Comparison of ENCODE assay signal across 27 cellular contexts in the genomic region with DNA sequence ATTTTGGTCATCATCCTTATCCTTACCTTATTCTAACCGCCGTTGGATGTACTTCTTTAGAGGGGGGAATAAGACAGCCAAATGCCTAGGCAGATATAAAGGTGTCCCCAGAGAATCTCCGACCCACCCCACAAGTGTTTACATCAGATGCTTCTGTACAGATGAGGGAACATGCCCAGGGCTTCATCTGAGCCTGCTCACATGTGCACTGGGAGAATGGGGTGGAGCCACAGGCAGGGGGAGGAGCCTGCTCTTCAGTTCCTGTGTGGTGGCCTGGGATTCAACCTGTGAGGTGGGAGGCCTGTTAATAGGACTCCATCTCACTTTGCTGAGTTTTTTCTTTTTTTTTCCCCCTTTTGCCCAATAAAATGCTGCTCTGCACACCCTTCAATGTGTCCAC. TPM values are rescaled to one million over a fixed set of nuclear protein-coding genes. Genes with fewer than 3 reads are reported as not detected.
DNase-seq lines count a peak whose midpoint lies in the region; ATAC-seq, FAIRE-seq and TF ChIP-seq lines count a peak whose summit lies in the region.
"Had no signal": no experiment of that assay in that cellular context is flagged by ENCODE, and none has a peak within 500 bp of the region (broad histone marks: within the 10 kb centered on the region; RNA-seq: fewer than 3 reads in every experiment).

No MANE protein-coding gene starts in this region.

- no peak for TF ChIP-seq CTCF in K562 (IDR thresholded peaks at IDR 0.05 in 2 of 3, conservative IDR thresholded peaks at IDR 0.05 in 1 of 3; ENCODE audit: insufficient read depth in 2 of 3, low read depth in 1 of 3, low read length in 3 of 3)

- H3K9me3 Mint-ChIP-seq in activated CD4-positive, alpha-beta T cell treated with anti-CD3 and anti-CD28 coated beads, Interleukin-2, amount 10 ng/mL, durations not matched to agents 7 days and 5 days: no peaks in the 10 kb centered on the region
- H3K9me3 Mint-ChIP-seq: CD4-positive, alpha-beta T cell had no signal

- H3K9ac ChIP-seq in K562 (ENCODE audit: insufficient read depth in 1 of 2, low read depth in 2 of 2, low read length in 2 of 2): no peak overlapping the region
- H3K9ac ChIP-seq: BLaER1 treated with 17β-estradiol and CSF1 and Interleukin-3, amounts not matched to agents 10 nM and 100 nM; GM23248 had no signal

- CTCF ChIA-PET in activated CD4-positive, alpha-beta T cell treated with anti-CD3 and anti-CD28 coated beads, Interleukin-2, amount 10 ng/mL, durations not matched to agents 7 days and 5 days (lab: Charles Lee): interaction anchor here (0.7 kb wide), 1 partner anchor 239 kb away, joined by 3 read pairs; no protein-coding TSS in a partner anchor
- CTCF ChIA-PET in K562 (lab: Yijun Ruan, JAX; ENCODE audit: low intra/inter-chr PET ratio): interaction anchor here (0.6 kb wide), 1 partner anchor 1286 kb away, joined by 4 read pairs; no protein-coding TSS in a partner anchor

- H3K4me3 Mint-ChIP-seq in activated CD4-positive, alpha-beta T cell treated with anti-CD3 and anti-CD28 coated beads, Interleukin-2, amount 10 ng/mL, durations not matched to agents 7 days and 5 days: no peak overlapping the region
- H3K4me3 Mint-ChIP-seq: CD14-positive monocyte; CD4-positive, alpha-beta T cell; CD8-positive, alpha-beta memory T cell had no signal

- peak; percentile 7 for DNase-seq in activated CD4-positive, alpha-beta T cell treated with anti-CD3 and anti-CD28 coated beads for 48 hours
- no peak for DNase-seq in activated CD4-positive, alpha-beta T cell treated with anti-CD3 and anti-CD28 coated beads, Interleukin-2, amount 10 ng/mL, durations not matched to agents 7 days and 5 days
- DNase-seq in stimulated activated CD4-positive, alpha-beta T cell treated with anti-CD3 and anti-CD28 coated beads, Interleukin-15, amount 100 ng/mL, for 24 hours: peak; percentile 12
- DNase-seq in stimulated activated CD4-positive, alpha-beta T cell treated with anti-CD3 and anti-CD28 coated beads, Interleukin-12 subunit alpha, Interleukin-12 subunit beta, amount 100 ng/mL, for 4 hours: no peak
- DNase-seq in NAMALWA (ENCODE audit: low spot score): peak; percentile 22
- DNase-seq in K562 (ENCODE audit: extremely low read depth in 1 of 4, low spot score in 3 of 4): peak in 2 of 4 experiments; percentile 20 to 31
- no peak for DNase-seq in activated T-cell treated with anti-CD3 and anti-CD28 coated beads for 4 hours
- DNase-seq: 8988T; ACHN; AML-193; BE2C; CD4-positive, alpha-beta T cell; CD8-positive, alpha-beta memory T cell; DMS 273 treated with DMSO at 0.1 percent for 48 hours; DMS79; GF-D8; GM23248; H7; HCEC 1CT had no signal

- no peaks in the 10 kb centered on the region for H3K9me3 ChIP-seq in K562 (replicated peaks; ENCODE audit: control insufficient read depth, insufficient read depth, low read depth, low read length)
- H3K9me3 ChIP-seq: A549, BE2C had no signal

- ATAC-seq in K562 (peak; percentile 79), GM18861 (IDR thresholded peaks at IDR 0.05; ENCODE audit: unreplicated experiment) (no peak)

- TF ChIP-seq POLR2A in K562 (conservative IDR thresholded peaks at IDR 0.05): no peak

- peaks cover 16% of the 10 kb centered on the region for H3K27me3 Mint-ChIP-seq in activated CD4-positive, alpha-beta T cell treated with anti-CD3 and anti-CD28 coated beads, Interleukin-2, amount 10 ng/mL, durations not matched to agents 7 days and 5 days

- H3K27ac Mint-ChIP-seq in activated CD4-positive, alpha-beta T cell treated with anti-CD3 and anti-CD28 coated beads, Interleukin-2, amount 10 ng/mL, durations not matched to agents 7 days and 5 days: no peak overlapping the region
- H3K27ac Mint-ChIP-seq: CD14-positive monocyte; CD4-positive, alpha-beta T cell; CD8-positive, alpha-beta memory T cell had no signal

- POLR2A ChIA-PET in activated CD4-positive, alpha-beta T cell treated with anti-CD3 and anti-CD28 coated beads, Interleukin-2, amount 10 ng/mL, durations not matched to agents 7 days and 5 days (lab: Charles Lee): no interaction called here
- POLR2A ChIA-PET in K562 (lab: Yijun Ruan, JAX): interaction anchor here (1.2 kb wide), 1 partner anchor 132 kb away, joined by 3 read pairs; no protein-coding TSS in a partner anchor

- no peak for FAIRE-seq in K562 (lab: Jason Lieb, UNC)
- FAIRE-seq: A549, D721Med, GM12891, GM19239, H1 had no signal

- H3K27me3 ChIP-seq in K562 (ENCODE audit: control insufficient read depth in 2 of 2, insufficient read depth in 2 of 2, low read length in 2 of 2): no peaks in the 10 kb centered on the region; a peak in 2 of 5 replicates
- H3K27me3 ChIP-seq: BE2C; BLaER1 treated with 17β-estradiol and CSF1 and Interleukin-3, amounts not matched to agents 10 nM and 100 nM had no signal

- H4K20me1 ChIP-seq in K562 (replicated peaks; ENCODE audit: control insufficient read depth, insufficient read depth, low read length): no peaks in the 10 kb centered on the region
- H4K20me1 ChIP-seq: BLaER1 treated with 17β-estradiol and CSF1 and Interleukin-3, amounts not matched to agents 10 nM and 100 nM had no signal

- no peaks in the 10 kb centered on the region for H3K36me3 Mint-ChIP-seq in activated CD4-positive, alpha-beta T cell treated with anti-CD3 and anti-CD28 coated beads, Interleukin-2, amount 10 ng/mL, durations not matched to agents 7 days and 5 days (ENCODE audit: low read depth)
- H3K36me3 Mint-ChIP-seq: CD14-positive monocyte had no signal

- no TSS peak for BruUV-seq in K562 (replicated peaks; lab: Mats Ljungman, UMichigan)

- intact Hi-C loops in K562 (cut with micrococcal nuclease): loop anchor here (5.0 to 10.0 kb wide), 3 partner anchors 168 to 360 kb away; no protein-coding TSS in a partner anchor

- no peak overlapping the region for H3K4me2 ChIP-seq in K562 (ENCODE audit: insufficient read depth, low read length)
- H3K4me2 ChIP-seq: A549; BLaER1 treated with 17β-estradiol and CSF1 and Interleukin-3, amounts not matched to agents 10 nM and 100 nM had no signal

- TF ChIP-seq RAD21 in K562 (CRISPR knock-in tag; conservative IDR thresholded peaks at IDR 0.05 in 1 of 2, IDR thresholded peaks at IDR 0.05 in 1 of 2): no peak

- no peak overlapping the region for H3K27ac ChIP-seq in K562 (ENCODE audit: extremely low read depth, low read depth, low read length)
- H3K27ac ChIP-seq: A549; BLaER1 treated with 17β-estradiol and CSF1 and Interleukin-3, amounts not matched to agents 10 nM and 100 nM; GM23248 had no signal

- H3K4me3 ChIP-seq in K562: no peak overlapping the region
- H3K4me3 ChIP-seq: A549; BLaER1 treated with 17β-estradiol and CSF1 and Interleukin-3, amounts not matched to agents 10 nM and 100 nM; GM23248 had no signal

- no peaks in the 10 kb centered on the region for H3K9me1 ChIP-seq in K562 (ENCODE audit: control insufficient read depth, insufficient read depth, low read length)

- in situ Hi-C loops in K562 (cut with MboI): loop anchor here (10.0 kb wide), 1 partner anchor 358 kb away; no protein-coding TSS in a partner anchor

- H3K79me2 ChIP-seq in K562 (ENCODE audit: control insufficient read depth, insufficient read depth, low read length): no peaks in the 10 kb centered on the region

- no peaks in the 10 kb centered on the region for H3K4me1 ChIP-seq in K562 (replicated peaks in 1 of 2; ENCODE audit: control insufficient read depth in 2 of 2, insufficient read depth in 2 of 2, low read length in 2 of 2)
- H3K4me1 ChIP-seq: A549, BE2C had no signal

- H2AFZ ChIP-seq in K562 (ENCODE audit: low read depth, low read length): no peak overlapping the region
- H2AFZ ChIP-seq: GM23248 had no signal

- H3K4me1 Mint-ChIP-seq in activated CD4-positive, alpha-beta T cell treated with anti-CD3 and anti-CD28 coated beads, Interleukin-2, amount 10 ng/mL, durations not matched to agents 7 days and 5 days: no peaks in the 10 kb centered on the region
- H3K4me1 Mint-ChIP-seq: CD14-positive monocyte; CD8-positive, alpha-beta memory T cell had no signal

- TF ChIP-seq EP300 in K562 (IDR thresholded peaks at IDR 0.05; ENCODE audit: low read length): no peak

- no peaks in the 10 kb centered on the region for H3K36me3 ChIP-seq in K562 (ENCODE audit: control insufficient read depth, insufficient read depth, low read length)
- H3K36me3 ChIP-seq: BE2C; BLaER1 treated with 17β-estradiol and CSF1 and Interleukin-3, amounts not matched to agents 10 nM and 100 nM had no signal

- WGBS in K562 (ENCODE audit: insufficient coverage, low coverage, missing lambda C conversion rate): 6% methylated on average over 3 of the region's 3 CpGs

TF ChIP-seq in K562, 482 proteins besides CTCF, POLR2A, EP300 and RAD21 (continues in another document):
- peak; percentile 76 for TF ChIP-seq L3MBTL2 (IDR thresholded peaks at IDR 0.05)
- TF ChIP-seq ESRRA (IDR thresholded peaks at IDR 0.05; ENCODE audit: borderline replicate concordance, low read depth): no peak

RNA-seq across cellular contexts. Expression of a gene that starts 27.6 kb away (rescaled TPM):
- 100 to 1,000 TPM; 128 to 130 TPM for total RNA-seq in activated CD4-positive, alpha-beta T cell treated with anti-CD3 and anti-CD28 coated beads, Interleukin-2, amount 10 ng/mL, durations not matched to agents 7 days and 5 days
- total RNA-seq in K562 (2011; cell fraction: chromatin; rRNA removed; ENCODE audit: low replicate concordance): 3.1 and 10.3 TPM in 2 replicates
- total RNA-seq in K562 (2011; cell fraction: nucleolus; rRNA removed): 1.6 and 1.7 TPM in 2 replicates
- 3.6 and 8.3 TPM in 2 replicates for total RNA-seq in K562 (2011; cell fraction: nucleoplasm; rRNA removed)
- total RNA-seq in K562 (2014; rRNA removed) (5.8 and 6.0 TPM in 2 replicates), K562 (2014; rRNA removed; fragmentation: Illumina TruSeq; extraction: Trizol) (4.7 and 4.8 TPM in 2 replicates), K562 (2015; rRNA removed; fragmentation: Illumina TruSeq; extraction: Trizol) (3.0 and 3.4 TPM in 2 replicates), K562 (2021) (5.3 and 6.8 TPM in 2 replicates)
- polyA plus RNA-seq in K562 (2011; rRNA removed) (4.6 and 5.0 TPM in 2 replicates), K562 (2014; fragmentation: Illumina TruSeq; extraction: Trizol) (5.2 and 5.3 TPM in 2 replicates), K562 (2014; fragmentation: Nextera tagmentation; extraction: Ambion mirVana) (1 to 10 TPM; 2.2 to 2.4 TPM), K562 (2014; rRNA removed) (4.1 and 5.1 TPM in 2 replicates)
- 0.79 and 1.8 TPM in 2 replicates for polyA plus RNA-seq in K562 (2011; cell fraction: cytosol; rRNA removed)
- polyA plus RNA-seq in K562 (2011; cell fraction: nucleus; rRNA removed): 3.9 and 4.8 TPM in 2 replicates
- 13.6 and 29.9 TPM in 2 replicates for polyA plus RNA-seq in K562 (2012)
- 5.0 and 5.8 TPM in 2 replicates for polyA minus RNA-seq in K562 (2011; rRNA and poly(A)+ RNA removed)
- polyA minus RNA-seq in K562 (2011; cell fraction: cytosol; rRNA and poly(A)+ RNA removed): 1.9 and 4.8 TPM in 2 replicates
- 1.3 and 2.6 TPM in 2 replicates for polyA minus RNA-seq in K562 (2011; cell fraction: nucleus; rRNA and poly(A)+ RNA removed)

Comparison
In these comparisons a context has a peak if more than half of its experiments do, and no peak if none do; other contexts are left out.
1. DNase-seq: peak in activated CD4-positive, alpha-beta T cell treated with anti-CD3 and anti-CD28 coated beads for 48 hours (single experiment), stimulated activated CD4-positive, alpha-beta T cell treated with anti-CD3 and anti-CD28 coated beads, Interleukin-15, amount 100 ng/mL, for 24 hours (single experiment) and NAMALWA (single experiment); none in activated CD4-positive, alpha-beta T cell treated with anti-CD3 and anti-CD28 coated beads, Interleukin-2, amount 10 ng/mL, durations not matched to agents 7 days and 5 days (single experiment), stimulated activated CD4-positive, alpha-beta T cell treated with anti-CD3 and anti-CD28 coated beads, Interleukin-12 subunit alpha, Interleukin-12 subunit beta, amount 100 ng/mL, for 4 hours (single experiment) and activated T-cell treated with anti-CD3 and anti-CD28 coated beads for 4 hours (single experiment).
2. RNA of a gene that starts 27.6 kb away (total RNA-seq): 128 to 130 TPM in activated CD4-positive, alpha-beta T cell treated with anti-CD3 and anti-CD28 coated beads, Interleukin-2, amount 10 ng/mL, durations not matched to agents 7 days and 5 days; 1.6 to 10.3 TPM in K562; every median in the first group is over 10 times any median in the second.